In the genomic region with DNA sequence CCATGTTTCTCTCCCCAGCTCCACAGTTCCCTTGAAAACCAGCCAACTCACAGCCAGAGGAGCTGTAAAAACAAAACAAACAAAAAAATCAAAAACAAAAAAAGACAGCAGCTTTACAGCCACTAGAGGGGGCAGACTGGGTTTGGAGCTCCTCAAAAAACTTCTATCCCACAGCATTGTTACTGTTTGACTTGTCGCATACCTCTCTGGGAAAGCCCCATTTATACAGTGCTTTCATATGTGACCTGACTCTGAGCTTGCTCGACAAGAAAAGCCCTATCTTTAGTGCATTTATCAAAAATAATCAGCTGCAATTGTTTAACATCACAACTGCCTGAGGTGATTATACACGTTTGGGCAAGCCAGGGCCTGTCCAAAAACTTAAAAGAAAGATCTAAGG, we compare ENCODE assay signal across 1 cellular context.
TF ChIP-seq lines count a peak whose summit lies in the region.

No MANE protein-coding gene starts in this region.

TF ChIP-seq in H1, 55 proteins besides CTCF, POLR2A, EP300 and RAD21:
- TF ChIP-seq GTF2F1 (IDR thresholded peaks at IDR 0.05; ENCODE audit: borderline replicate concordance, low read depth, low read length) = no peak
- no peak for TF ChIP-seq SP2 (IDR thresholded peaks at IDR 0.05; ENCODE audit: low read length)
- no peak for TF ChIP-seq CBX5 (IDR thresholded peaks at IDR 0.05; ENCODE audit: low read depth, low read length)
- no peak for TF ChIP-seq RBBP5 (IDR thresholded peaks at IDR 0.05; ENCODE audit: borderline replicate concordance, low read depth, low read length)
- TF ChIP-seq SAP30 (IDR thresholded peaks at IDR 0.05; ENCODE audit: insufficient read depth, insufficient replicate concordance, low read length) = no peak
- TF ChIP-seq, protein P1, sequence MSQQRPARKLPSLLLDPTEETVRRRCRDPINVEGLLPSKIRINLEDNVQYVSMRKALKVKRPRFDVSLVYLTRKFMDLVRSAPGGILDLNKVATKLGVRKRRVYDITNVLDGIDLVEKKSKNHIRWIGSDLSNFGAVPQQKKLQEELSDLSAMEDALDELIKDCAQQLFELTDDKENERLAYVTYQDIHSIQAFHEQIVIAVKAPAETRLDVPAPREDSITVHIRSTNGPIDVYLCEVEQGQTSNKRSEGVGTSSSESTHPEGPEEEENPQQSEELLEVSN (IDR thresholded peaks at IDR 0.05) = no peak
- no peak for TF ChIP-seq CBX8 (IDR thresholded peaks at IDR 0.05; ENCODE audit: borderline replicate concordance, low read depth, low read length)
- no peak for TF ChIP-seq SIRT6 (IDR thresholded peaks at IDR 0.05; ENCODE audit: low read length)
- TF ChIP-seq, protein P2, sequence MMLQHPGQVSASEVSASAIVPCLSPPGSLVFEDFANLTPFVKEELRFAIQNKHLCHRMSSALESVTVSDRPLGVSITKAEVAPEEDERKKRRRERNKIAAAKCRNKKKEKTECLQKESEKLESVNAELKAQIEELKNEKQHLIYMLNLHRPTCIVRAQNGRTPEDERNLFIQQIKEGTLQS (IDR thresholded peaks at IDR 0.05; ENCODE audit: insufficient read depth, low read depth, low read length) = no peak
- TF ChIP-seq BCL11A (IDR thresholded peaks at IDR 0.05; ENCODE audit: low read depth in 2 of 2, low read length in 2 of 2) = no peak
- TF ChIP-seq CHD2 (IDR thresholded peaks at IDR 0.05; ENCODE audit: low read length) = no peak
- TF ChIP-seq, protein P3, sequence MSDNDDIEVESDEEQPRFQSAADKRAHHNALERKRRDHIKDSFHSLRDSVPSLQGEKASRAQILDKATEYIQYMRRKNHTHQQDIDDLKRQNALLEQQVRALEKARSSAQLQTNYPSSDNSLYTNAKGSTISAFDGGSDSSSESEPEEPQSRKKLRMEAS (IDR thresholded peaks at IDR 0.05) = no peak
- TF ChIP-seq, protein P4, sequence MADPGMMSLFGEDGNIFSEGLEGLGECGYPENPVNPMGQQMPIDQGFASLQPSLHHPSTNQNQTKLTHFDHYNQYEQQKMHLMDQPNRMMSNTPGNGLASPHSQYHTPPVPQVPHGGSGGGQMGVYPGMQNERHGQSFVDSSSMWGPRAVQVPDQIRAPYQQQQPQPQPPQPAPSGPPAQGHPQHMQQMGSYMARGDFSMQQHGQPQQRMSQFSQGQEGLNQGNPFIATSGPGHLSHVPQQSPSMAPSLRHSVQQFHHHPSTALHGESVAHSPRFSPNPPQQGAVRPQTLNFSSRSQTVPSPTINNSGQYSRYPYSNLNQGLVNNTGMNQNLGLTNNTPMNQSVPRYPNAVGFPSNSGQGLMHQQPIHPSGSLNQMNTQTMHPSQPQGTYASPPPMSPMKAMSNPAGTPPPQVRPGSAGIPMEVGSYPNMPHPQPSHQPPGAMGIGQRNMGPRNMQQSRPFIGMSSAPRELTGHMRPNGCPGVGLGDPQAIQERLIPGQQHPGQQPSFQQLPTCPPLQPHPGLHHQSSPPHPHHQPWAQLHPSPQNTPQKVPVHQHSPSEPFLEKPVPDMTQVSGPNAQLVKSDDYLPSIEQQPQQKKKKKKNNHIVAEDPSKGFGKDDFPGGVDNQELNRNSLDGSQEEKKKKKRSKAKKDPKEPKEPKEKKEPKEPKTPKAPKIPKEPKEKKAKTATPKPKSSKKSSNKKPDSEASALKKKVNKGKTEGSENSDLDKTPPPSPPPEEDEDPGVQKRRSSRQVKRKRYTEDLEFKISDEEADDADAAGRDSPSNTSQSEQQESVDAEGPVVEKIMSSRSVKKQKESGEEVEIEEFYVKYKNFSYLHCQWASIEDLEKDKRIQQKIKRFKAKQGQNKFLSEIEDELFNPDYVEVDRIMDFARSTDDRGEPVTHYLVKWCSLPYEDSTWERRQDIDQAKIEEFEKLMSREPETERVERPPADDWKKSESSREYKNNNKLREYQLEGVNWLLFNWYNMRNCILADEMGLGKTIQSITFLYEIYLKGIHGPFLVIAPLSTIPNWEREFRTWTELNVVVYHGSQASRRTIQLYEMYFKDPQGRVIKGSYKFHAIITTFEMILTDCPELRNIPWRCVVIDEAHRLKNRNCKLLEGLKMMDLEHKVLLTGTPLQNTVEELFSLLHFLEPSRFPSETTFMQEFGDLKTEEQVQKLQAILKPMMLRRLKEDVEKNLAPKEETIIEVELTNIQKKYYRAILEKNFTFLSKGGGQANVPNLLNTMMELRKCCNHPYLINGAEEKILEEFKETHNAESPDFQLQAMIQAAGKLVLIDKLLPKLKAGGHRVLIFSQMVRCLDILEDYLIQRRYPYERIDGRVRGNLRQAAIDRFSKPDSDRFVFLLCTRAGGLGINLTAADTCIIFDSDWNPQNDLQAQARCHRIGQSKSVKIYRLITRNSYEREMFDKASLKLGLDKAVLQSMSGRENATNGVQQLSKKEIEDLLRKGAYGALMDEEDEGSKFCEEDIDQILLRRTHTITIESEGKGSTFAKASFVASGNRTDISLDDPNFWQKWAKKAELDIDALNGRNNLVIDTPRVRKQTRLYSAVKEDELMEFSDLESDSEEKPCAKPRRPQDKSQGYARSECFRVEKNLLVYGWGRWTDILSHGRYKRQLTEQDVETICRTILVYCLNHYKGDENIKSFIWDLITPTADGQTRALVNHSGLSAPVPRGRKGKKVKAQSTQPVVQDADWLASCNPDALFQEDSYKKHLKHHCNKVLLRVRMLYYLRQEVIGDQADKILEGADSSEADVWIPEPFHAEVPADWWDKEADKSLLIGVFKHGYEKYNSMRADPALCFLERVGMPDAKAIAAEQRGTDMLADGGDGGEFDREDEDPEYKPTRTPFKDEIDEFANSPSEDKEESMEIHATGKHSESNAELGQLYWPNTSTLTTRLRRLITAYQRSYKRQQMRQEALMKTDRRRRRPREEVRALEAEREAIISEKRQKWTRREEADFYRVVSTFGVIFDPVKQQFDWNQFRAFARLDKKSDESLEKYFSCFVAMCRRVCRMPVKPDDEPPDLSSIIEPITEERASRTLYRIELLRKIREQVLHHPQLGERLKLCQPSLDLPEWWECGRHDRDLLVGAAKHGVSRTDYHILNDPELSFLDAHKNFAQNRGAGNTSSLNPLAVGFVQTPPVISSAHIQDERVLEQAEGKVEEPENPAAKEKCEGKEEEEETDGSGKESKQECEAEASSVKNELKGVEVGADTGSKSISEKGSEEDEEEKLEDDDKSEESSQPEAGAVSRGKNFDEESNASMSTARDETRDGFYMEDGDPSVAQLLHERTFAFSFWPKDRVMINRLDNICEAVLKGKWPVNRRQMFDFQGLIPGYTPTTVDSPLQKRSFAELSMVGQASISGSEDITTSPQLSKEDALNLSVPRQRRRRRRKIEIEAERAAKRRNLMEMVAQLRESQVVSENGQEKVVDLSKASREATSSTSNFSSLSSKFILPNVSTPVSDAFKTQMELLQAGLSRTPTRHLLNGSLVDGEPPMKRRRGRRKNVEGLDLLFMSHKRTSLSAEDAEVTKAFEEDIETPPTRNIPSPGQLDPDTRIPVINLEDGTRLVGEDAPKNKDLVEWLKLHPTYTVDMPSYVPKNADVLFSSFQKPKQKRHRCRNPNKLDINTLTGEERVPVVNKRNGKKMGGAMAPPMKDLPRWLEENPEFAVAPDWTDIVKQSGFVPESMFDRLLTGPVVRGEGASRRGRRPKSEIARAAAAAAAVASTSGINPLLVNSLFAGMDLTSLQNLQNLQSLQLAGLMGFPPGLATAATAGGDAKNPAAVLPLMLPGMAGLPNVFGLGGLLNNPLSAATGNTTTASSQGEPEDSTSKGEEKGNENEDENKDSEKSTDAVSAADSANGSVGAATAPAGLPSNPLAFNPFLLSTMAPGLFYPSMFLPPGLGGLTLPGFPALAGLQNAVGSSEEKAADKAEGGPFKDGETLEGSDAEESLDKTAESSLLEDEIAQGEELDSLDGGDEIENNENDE (IDR thresholded peaks at IDR 0.05; ENCODE audit: insufficient replicate concordance, low read length) = no peak
- TF ChIP-seq, protein P5, sequence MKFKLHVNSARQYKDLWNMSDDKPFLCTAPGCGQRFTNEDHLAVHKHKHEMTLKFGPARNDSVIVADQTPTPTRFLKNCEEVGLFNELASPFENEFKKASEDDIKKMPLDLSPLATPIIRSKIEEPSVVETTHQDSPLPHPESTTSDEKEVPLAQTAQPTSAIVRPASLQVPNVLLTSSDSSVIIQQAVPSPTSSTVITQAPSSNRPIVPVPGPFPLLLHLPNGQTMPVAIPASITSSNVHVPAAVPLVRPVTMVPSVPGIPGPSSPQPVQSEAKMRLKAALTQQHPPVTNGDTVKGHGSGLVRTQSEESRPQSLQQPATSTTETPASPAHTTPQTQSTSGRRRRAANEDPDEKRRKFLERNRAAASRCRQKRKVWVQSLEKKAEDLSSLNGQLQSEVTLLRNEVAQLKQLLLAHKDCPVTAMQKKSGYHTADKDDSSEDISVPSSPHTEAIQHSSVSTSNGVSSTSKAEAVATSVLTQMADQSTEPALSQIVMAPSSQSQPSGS (IDR thresholded peaks at IDR 0.05; ENCODE audit: low read length) = no peak
- no peak for TF ChIP-seq KDM1A (IDR thresholded peaks at IDR 0.05; ENCODE audit: borderline replicate concordance, low read length)
- TF ChIP-seq MAFK (IDR thresholded peaks at IDR 0.05; ENCODE audit: low read depth, low read length) = no peak
- TF ChIP-seq RNF2 (IDR thresholded peaks at IDR 0.05; ENCODE audit: borderline replicate concordance, low read depth, low read length, missing control alignments, poor library complexity, severe bottlenecking) = no peak
- TF ChIP-seq KDM5A (IDR thresholded peaks at IDR 0.05; ENCODE audit: low read length) = no peak
- TF ChIP-seq POU5F1 (IDR thresholded peaks at IDR 0.05; ENCODE audit: low read depth, low read length) = no peak
- TF ChIP-seq JUND (IDR thresholded peaks at IDR 0.05; ENCODE audit: low read length) = no peak
